2 cellular contexts compared by ENCODE assay signal in genomic region chr9:130883479-130883878, GRCh38.
TF ChIP-seq lines count a peak whose summit lies in the region.

No MANE protein-coding gene starts in this region.

TF ChIP-seq in GM23338, 12 proteins besides CTCF, POLR2A, EP300 and RAD21 (continued from another document):
- TF ChIP-seq ZNF462 (CRISPR knock-in tag; IDR thresholded peaks at IDR 0.05) (no peak), POLR2AphosphoS5 (IDR thresholded peaks at IDR 0.05; ENCODE audit: low read depth) (no peak), REST (IDR thresholded peaks at IDR 0.05; ENCODE audit: unreplicated experiment) (no peak)
TF ChIP-seq in GM23338: peak in this region for 0.

TF ChIP-seq in WTC11, 78 proteins besides CTCF, POLR2A, EP300 and RAD21 (continued from another document):
- no peak for TF ChIP-seq ZNF512 (CRISPR knock-in tag; IDR thresholded peaks at IDR 0.05; ENCODE audit: borderline replicate concordance)
- no peak for TF ChIP-seq TCF7 (CRISPR knock-in tag; IDR thresholded peaks at IDR 0.05; ENCODE audit: low read depth)
- TF ChIP-seq ESRRA (CRISPR knock-in tag; IDR thresholded peaks at IDR 0.05; ENCODE audit: borderline replicate concordance): no peak
- no peak for TF ChIP-seq ATF6 (CRISPR knock-in tag; IDR thresholded peaks at IDR 0.05)
- TF ChIP-seq CBFB (CRISPR knock-in tag; IDR thresholded peaks at IDR 0.05; ENCODE audit: low read depth): no peak
- no peak for TF ChIP-seq MXD4 (CRISPR knock-in tag; IDR thresholded peaks at IDR 0.05; ENCODE audit: borderline replicate concordance)
TF ChIP-seq in WTC11: peak in this region for 0.
